8 cellular contexts compared by ENCODE assay signal in genomic region chr6:166343157-166343502, GRCh38. TPM values are rescaled to one million over a fixed set of nuclear protein-coding genes. Genes with fewer than 3 reads are reported as not detected.
A peak's percentile ranks its signal among the peaks of the same experiment; 100 is the strongest.
DNase-seq lines count a peak whose midpoint lies in the region; ATAC-seq, FAIRE-seq and TF ChIP-seq lines count a peak whose summit lies in the region.

No MANE protein-coding gene starts in this region.

- BruUV-seq in endothelial cell of umbilical vein (replicated peaks; lab: Mats Ljungman, UMichigan) = no TSS peak

- H3K4me1 ChIP-seq in endothelial cell of umbilical vein (ENCODE audit: control insufficient read depth, extremely low read depth, insufficient read depth, low read length) = peaks cover 13% of the 10 kb centered on the region
- peaks cover 8% of the 10 kb centered on the region for H3K4me1 ChIP-seq in parathyroid adenoma

- no peak for TF ChIP-seq POLR2A in endothelial cell of umbilical vein (IDR thresholded peaks at IDR 0.05; ENCODE audit: low read depth, low read length)

- intact Hi-C loops in endothelial cell of umbilical vein (cut with micrococcal nuclease) = loop anchor here (5.0 kb wide), 1 partner anchor 284 kb away; the partner anchor contains the start of gene RPS6KA2

- peak overlapping the region in 1 of 2 donors; percentile 86 for H3K27ac Mint-ChIP-seq in activated naive CD4-positive, alpha-beta T cell treated with anti-CD3 and anti-CD28 coated beads, Interleukin-2, amount 50 U/mL, for 72 hours

- dilution Hi-C loops in endothelial cell of umbilical vein (cut with MboI; ENCODE audit: extremely low pct_ligation_motif_present, low sequenced_read_pairs) = no loop called here

- DNase-seq in OCI-M1 (lab: John Stamatoyannopoulos, UW) (peak; percentile 89), endothelial cell of umbilical vein (ENCODE audit: low read depth, low spot score) (no peak), NCI-H69 (lab: John Stamatoyannopoulos, UW) (no peak), D721Med (ENCODE audit: insufficient read length, low spot score) (no peak)
- no peak for DNase-seq in activated naive CD4-positive, alpha-beta T cell treated with anti-CD3 and anti-CD28 coated beads, Interleukin-2, amount 50 U/mL, for 72 hours (ENCODE audit: low spot score in 2 of 2)

- CTCF ChIA-PET in endothelial cell of umbilical vein (lab: Charles Lee) = interaction anchor here (1.2 to 2.2 kb wide), 3 partner anchors 36 to 57 kb away, joined by 3 to 16 read pairs (median 5); no protein-coding TSS in a partner anchor

- H3K27me3 ChIP-seq in endothelial cell of umbilical vein (ENCODE audit: control insufficient read depth in 2 of 2, insufficient read depth in 2 of 2, low read length in 2 of 2) (peaks cover 4 to 5% of the 10 kb centered on the region in 2 experiments), parathyroid adenoma (ENCODE audit: control insufficient read depth, insufficient read depth, low read length) (no peaks in the 10 kb centered on the region)

- H2AFZ ChIP-seq in endothelial cell of umbilical vein (ENCODE audit: low read depth, low read length) (peak overlapping the region; percentile 99), parathyroid adenoma (peak overlapping the region; percentile 94)

- TF ChIP-seq CTCF in endothelial cell of umbilical vein (IDR thresholded peaks at IDR 0.05; ENCODE audit: extremely low read depth in 1 of 2, insufficient read depth in 1 of 2, low read depth in 1 of 2, low read length in 2 of 2) (no peak), parathyroid adenoma (IDR thresholded peaks at IDR 0.05) (no peak), D721Med (IDR thresholded peaks at IDR 0.05; ENCODE audit: insufficient read depth, missing control alignments) (no peak)

- H3K9me3 ChIP-seq in endothelial cell of umbilical vein (replicated peaks; ENCODE audit: control insufficient read depth, insufficient read depth, low read length) (no peaks in the 10 kb centered on the region), parathyroid adenoma (ENCODE audit: control insufficient read depth, low read length) (no peaks in the 10 kb centered on the region)

- peak overlapping the region; percentile 99 for H3K9ac ChIP-seq in endothelial cell of umbilical vein (replicated peaks; ENCODE audit: extremely low read depth, insufficient read depth, low read length)
- peak overlapping the region; percentile 75 for H3K9ac ChIP-seq in parathyroid adenoma

- peak overlapping the region; percentile 79 to 99 (median 93) for H3K4me3 ChIP-seq in endothelial cell of umbilical vein (replicated peaks in 1 of 3; ENCODE audit: insufficient read depth in 1 of 3, low read depth in 1 of 3, low read length in 3 of 3)
- peak overlapping the region; percentile 90 for H3K4me3 ChIP-seq in parathyroid adenoma (ENCODE audit: low read depth, low read length)

- H3K27ac ChIP-seq in endothelial cell of umbilical vein (ENCODE audit: insufficient read depth, low read depth, low read length) (peak overlapping the region; percentile 95), parathyroid adenoma (peak overlapping the region; percentile 58)

- no peaks in the 10 kb centered on the region for H3K9me1 ChIP-seq in endothelial cell of umbilical vein (replicated peaks; ENCODE audit: control insufficient read depth, extremely low read depth, insufficient read depth, low read length)

- POLR2A ChIA-PET in endothelial cell of umbilical vein (lab: Charles Lee) = no interaction called here

- H3K79me2 ChIP-seq in endothelial cell of umbilical vein (ENCODE audit: control insufficient read depth, insufficient read depth, low read length) (peaks cover 41% of the 10 kb centered on the region), parathyroid adenoma (peaks cover 25% of the 10 kb centered on the region)

- H3K36me3 ChIP-seq in endothelial cell of umbilical vein (ENCODE audit: control insufficient read depth in 2 of 2, extremely low read depth in 1 of 2, insufficient read depth in 2 of 2, low read length in 2 of 2) (no peaks in the 10 kb centered on the region), parathyroid adenoma (ENCODE audit: control insufficient read depth, insufficient read depth, low read length) (no peaks in the 10 kb centered on the region)

- H3K9me3 Mint-ChIP-seq in activated naive CD4-positive, alpha-beta T cell treated with anti-CD3 and anti-CD28 coated beads, Interleukin-2, amount 50 U/mL, for 72 hours = no peaks in the 10 kb centered on the region

- no peaks in the 10 kb centered on the region for H4K20me1 ChIP-seq in endothelial cell of umbilical vein (replicated peaks; ENCODE audit: control insufficient read depth, extremely low read depth, insufficient read depth, low read length)

- H3K4me2 ChIP-seq in endothelial cell of umbilical vein (ENCODE audit: insufficient read depth, low read length) = peak overlapping the region; percentile 74
- peak overlapping the region; percentile 76 for H3K4me2 ChIP-seq in parathyroid adenoma (ENCODE audit: low read length)

- H3K36me3 Mint-ChIP-seq in activated naive CD4-positive, alpha-beta T cell treated with anti-CD3 and anti-CD28 coated beads, Interleukin-2, amount 50 U/mL, for 72 hours = peaks cover 6 to 8% of the 10 kb centered on the region in 2 donors

- FAIRE-seq in endothelial cell of umbilical vein (lab: Jason Lieb, UNC) (no peak), D721Med (lab: Jason Lieb, UNC) (no peak)

- ATAC-seq in GM18867 (IDR thresholded peaks at IDR 0.05; ENCODE audit: unreplicated experiment) (peak; percentile 25), HG02759 (IDR thresholded peaks at IDR 0.05; ENCODE audit: unreplicated experiment) (peak; percentile 15)
- ATAC-seq in activated naive CD4-positive, alpha-beta T cell treated with anti-CD3 and anti-CD28 coated beads, Interleukin-2, amount 50 U/mL, for 72 hours = no peak

TF ChIP-seq in endothelial cell of umbilical vein, 7 proteins besides CTCF, POLR2A, EP300 and RAD21:
- TF ChIP-seq FOS (IDR thresholded peaks at IDR 0.05; ENCODE audit: borderline replicate concordance, insufficient read depth, low read length) = no peak

RNA-seq across cellular contexts. Expression of gene SFT2D1, which starts 0.8 kb away (rescaled TPM):
- total RNA-seq in endothelial cell of umbilical vein = 21.2 and 22.9 TPM in 2 replicates
- 24.3 and 30.6 TPM in 2 replicates for polyA plus RNA-seq in endothelial cell of umbilical vein
- polyA plus RNA-seq in endothelial cell of umbilical vein (2011; cell fraction: cytosol; rRNA removed) = 17.3 and 17.6 TPM in 2 replicates
- polyA plus RNA-seq in endothelial cell of umbilical vein (2011; cell fraction: nucleus; rRNA removed) = 16.5 and 23.4 TPM in 2 replicates
- 18.6 and 26.7 TPM in 2 replicates for polyA plus RNA-seq in endothelial cell of umbilical vein (2012)
- polyA minus RNA-seq in endothelial cell of umbilical vein = 11.8 and 12.2 TPM in 2 replicates
- 8.2 TPM for polyA minus RNA-seq in endothelial cell of umbilical vein (2011; cell fraction: cytosol; rRNA and poly(A)+ RNA removed)
- 10.5 and 11.9 TPM in 2 replicates for polyA minus RNA-seq in endothelial cell of umbilical vein (2011; cell fraction: nucleus; rRNA and poly(A)+ RNA removed)
- 10 to 100 TPM; 30.8 to 48.4 TPM for total RNA-seq in activated naive CD4-positive, alpha-beta T cell treated with anti-CD3 and anti-CD28 coated beads, Interleukin-2, amount 50 U/mL, for 72 hours

RNA-seq across cellular contexts. Expression of gene PRR18, which starts 34.9 kb away (rescaled TPM):
- total RNA-seq in endothelial cell of umbilical vein = not detected in 2 replicates
- not detected in 2 replicates for polyA plus RNA-seq in endothelial cell of umbilical vein
- not detected in 2 replicates for polyA plus RNA-seq in endothelial cell of umbilical vein (2011; cell fraction: cytosol; rRNA removed)
- polyA plus RNA-seq in endothelial cell of umbilical vein (2011; cell fraction: nucleus; rRNA removed) = not detected in 2 replicates
- polyA plus RNA-seq in endothelial cell of umbilical vein (2012) = not detected in 2 replicates
- polyA minus RNA-seq in endothelial cell of umbilical vein = not detected in 2 replicates
- not detected for polyA minus RNA-seq in endothelial cell of umbilical vein (2011; cell fraction: cytosol; rRNA and poly(A)+ RNA removed)
- polyA minus RNA-seq in endothelial cell of umbilical vein (2011; cell fraction: nucleus; rRNA and poly(A)+ RNA removed) = not detected in 2 replicates
- total RNA-seq in activated naive CD4-positive, alpha-beta T cell treated with anti-CD3 and anti-CD28 coated beads, Interleukin-2, amount 50 U/mL, for 72 hours = under 1 TPM in 1 of 2 donors, not detected in 1; 0.14 TPM

RNA-seq across cellular contexts. Expression of gene MPC1, which starts 39.6 kb away (rescaled TPM):
- 17.5 and 22.9 TPM in 2 replicates for total RNA-seq in endothelial cell of umbilical vein
- 11.2 and 15.5 TPM in 2 replicates for polyA plus RNA-seq in endothelial cell of umbilical vein
- polyA plus RNA-seq in endothelial cell of umbilical vein (2011; cell fraction: cytosol; rRNA removed) = 15.2 and 16.6 TPM in 2 replicates
- 8.3 and 10.2 TPM in 2 replicates for polyA plus RNA-seq in endothelial cell of umbilical vein (2011; cell fraction: nucleus; rRNA removed)
- 9.2 and 16.8 TPM in 2 replicates for polyA plus RNA-seq in endothelial cell of umbilical vein (2012)
- 5.5 and 10.1 TPM in 2 replicates for polyA minus RNA-seq in endothelial cell of umbilical vein
- 8.2 TPM for polyA minus RNA-seq in endothelial cell of umbilical vein (2011; cell fraction: cytosol; rRNA and poly(A)+ RNA removed)
- polyA minus RNA-seq in endothelial cell of umbilical vein (2011; cell fraction: nucleus; rRNA and poly(A)+ RNA removed) = 0.48 and 2.3 TPM in 2 replicates
- total RNA-seq in activated naive CD4-positive, alpha-beta T cell treated with anti-CD3 and anti-CD28 coated beads, Interleukin-2, amount 50 U/mL, for 72 hours = 10 to 100 TPM; 11.9 to 22.9 TPM

Comparison
In these comparisons a context has a peak if more than half of its experiments do, and no peak if none do; other contexts are left out.
1. ATAC-seq: peak in GM18867 (single experiment) and HG02759 (single experiment); none in activated naive CD4-positive, alpha-beta T cell treated with anti-CD3 and anti-CD28 coated beads, Interleukin-2, amount 50 U/mL, for 72 hours (0 of 2).